Comparison of ENCODE assay signal across 17 cellular contexts in the genomic region with DNA sequence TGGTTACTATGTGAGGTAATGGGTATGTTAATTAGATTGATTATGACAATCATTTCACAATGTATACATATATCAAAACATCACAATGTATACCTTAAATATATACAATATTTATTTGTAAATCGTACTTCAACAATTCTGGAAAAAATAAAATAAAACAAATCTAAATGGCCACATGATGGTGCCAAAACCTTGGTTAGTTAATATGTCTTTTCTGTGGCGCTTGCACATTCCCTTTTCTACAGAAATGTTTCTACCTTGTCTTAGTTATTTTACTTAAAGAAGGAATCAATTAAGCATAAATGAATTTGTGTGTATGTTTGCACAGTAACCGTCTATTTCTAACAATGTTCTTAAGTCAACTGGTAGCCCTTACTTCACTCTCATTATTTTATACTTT. TPM values are rescaled to one million over a fixed set of nuclear protein-coding genes. Genes with fewer than 3 reads are reported as not detected.
DNase-seq lines count a peak whose midpoint lies in the region; ATAC-seq, FAIRE-seq and TF ChIP-seq lines count a peak whose summit lies in the region.
"Had no signal": no experiment of that assay in that cellular context is flagged by ENCODE, and none has a peak within 500 bp of the region (broad histone marks: within the 10 kb centered on the region; RNA-seq: fewer than 3 reads in every experiment).

No MANE protein-coding gene starts in this region.

- H3K4me3 Mint-ChIP-seq in T-helper 17 cell, result no peak overlapping the region
- H3K4me3 Mint-ChIP-seq: memory B cell; T-helper 1 cell treated with Interleukin-12 subunit alpha and Interleukin-12 subunit beta and Interleukin-4 antibody, amounts not matched to agents 30 μg/mL and 1 μg/mL, for 36 hours had no signal

- H3K4me2 ChIP-seq in HepG2 (ENCODE audit: low read depth, low read length), result no peak overlapping the region

- H3K36me3 ChIP-seq in liver (ENCODE audit: control insufficient read depth in 4 of 4, insufficient read depth in 3 of 4, low read depth in 1 of 4, low read length in 3 of 4) (no peaks in the 10 kb centered on the region), HepG2 (replicated peaks in 1 of 2; ENCODE audit: control insufficient read depth in 1 of 2, insufficient read depth in 2 of 2, low read length in 2 of 2) (no peaks in the 10 kb centered on the region), ascending aorta (no peaks in the 10 kb centered on the region), kidney (ENCODE audit: control insufficient read depth in 1 of 2, insufficient read depth in 2 of 2, low read length in 2 of 2) (no peaks in the 10 kb centered on the region), brain microvascular endothelial cell (replicated peaks) (no peaks in the 10 kb centered on the region)
- H3K36me3 ChIP-seq: BE2C had no signal

- TF ChIP-seq RAD21 in liver (IDR thresholded peaks at IDR 0.05), result peak; percentile 33 to 47
- no peak for TF ChIP-seq RAD21 in HepG2 (CRISPR knock-in tag; IDR thresholded peaks at IDR 0.05)

- H3K9ac ChIP-seq in liver (ENCODE audit: low read depth in 1 of 2, low read length in 2 of 2) (no peak overlapping the region), HepG2 (ENCODE audit: insufficient read depth, low read depth, low read length) (no peak overlapping the region), kidney (ENCODE audit: low read length in 2 of 2) (no peak overlapping the region)

- no peak for TF ChIP-seq EP300 in HepG2 (IDR thresholded peaks at IDR 0.05; ENCODE audit: low read depth in 2 of 2, low read length in 2 of 2)
- TF ChIP-seq EP300 in HepG2 (CRISPR knock-in tag; IDR thresholded peaks at IDR 0.05; ENCODE audit: borderline replicate concordance), result no peak

- no peaks in the 10 kb centered on the region for H3K79me2 ChIP-seq in HepG2 (ENCODE audit: insufficient read depth, low read length)

- no peak overlapping the region for H3K4me3 ChIP-seq in liver (ENCODE audit: low read depth in 1 of 3, low read length in 3 of 3)
- no peak overlapping the region for H3K4me3 ChIP-seq in HepG2 (replicated peaks in 1 of 3; ENCODE audit: insufficient read depth in 1 of 3, low read depth in 2 of 3, low read length in 3 of 3)
- no peak overlapping the region for H3K4me3 ChIP-seq in ascending aorta
- H3K4me3 ChIP-seq in kidney (ENCODE audit: low read length in 2 of 2), result no peak overlapping the region
- H3K4me3 ChIP-seq in brain microvascular endothelial cell (ENCODE audit: low read depth, low read length), result no peak overlapping the region

- no peaks in the 10 kb centered on the region for H3K36me3 Mint-ChIP-seq in T-helper 17 cell (ENCODE audit: low read depth)
- H3K36me3 Mint-ChIP-seq: memory B cell had no signal

- CTCF ChIA-PET in HepG2 (lab: Yijun Ruan, JAX; ENCODE audit: low intra/inter-chr PET ratio, low total read pairs), result no interaction called here

- intact Hi-C loops in HepG2 (cut with micrococcal nuclease; ENCODE audit: unreplicated experiment), result no loop called here
- intact Hi-C loops in ascending aorta (cut with DNase I), result loop anchor here (5.0 kb wide), 1 partner anchor 869 kb away; no protein-coding TSS in a partner anchor
- intact Hi-C loops in kidney (cut with DNase I), result no loop called here

- ATAC-seq in HepG2 (no peak), T-helper 17 cell (no peak), GM18858 (IDR thresholded peaks at IDR 0.05; ENCODE audit: unreplicated experiment) (no peak)
- no peak for ATAC-seq in stimulated activated naive CD8-positive, alpha-beta T cell treated with anti-CD3 and anti-CD28 coated beads, Interleukin-15, Interleukin-2, amounts not matched to agents 100 U/mL and 50 U/mL, for 24 hours

- BruUV-seq in HepG2 (replicated peaks; lab: Mats Ljungman, UMichigan), result no TSS peak

- H3K9me3 ChIP-seq in liver (ENCODE audit: control insufficient read depth in 4 of 4, low read length in 3 of 4) (no peaks in the 10 kb centered on the region), HepG2 (ENCODE audit: low read length) (peaks cover under 1% of the 10 kb centered on the region; the same call in 1 of the 2 replicates), ascending aorta (no peaks in the 10 kb centered on the region), kidney (ENCODE audit: control insufficient read depth in 1 of 2, low read length in 2 of 2) (no peaks in the 10 kb centered on the region), T-helper 17 cell (ENCODE audit: control insufficient read depth, low read length, poor library complexity, severe bottlenecking) (no peaks in the 10 kb centered on the region)
- H3K9me3 ChIP-seq: BE2C had no signal

- 55% methylated on average over 3 of the region's 3 CpGs for WGBS in liver
- 12% methylated on average over 3 of the region's 3 CpGs for WGBS in HepG2 (ENCODE audit: low lambda C conversion rate)

- no peaks in the 10 kb centered on the region for H3K4me1 Mint-ChIP-seq in T-helper 17 cell
- H3K4me1 Mint-ChIP-seq: memory B cell had no signal

- in situ Hi-C loops in HepG2 (cut with HindIII; ENCODE audit: extremely low pct_ligation_motif_present, low pct_unique_long_range_greater_than_20kb) (no loop called here), brain microvascular endothelial cell (cut with HindIII; ENCODE audit: low pct_ligation_motif_present, low sequenced_read_pairs) (no loop called here)

- POLR2A ChIA-PET in HepG2 (lab: Yijun Ruan, JAX), result no interaction called here

- H3K27ac ChIP-seq in liver (ENCODE audit: low read depth in 1 of 2, low read length in 2 of 2) (no peak overlapping the region), HepG2 (ENCODE audit: extremely low read length, insufficient read depth, low read length) (no peak overlapping the region), ascending aorta (no peak overlapping the region), kidney (ENCODE audit: low read depth in 2 of 2, low read length in 2 of 2) (no peak overlapping the region), brain microvascular endothelial cell (no peak overlapping the region)

- no peak overlapping the region for H2AFZ ChIP-seq in HepG2 (ENCODE audit: low read length)

- no peak for TF ChIP-seq POLR2A in HepG2 (IDR thresholded peaks at IDR 0.05; ENCODE audit: insufficient read depth in 1 of 2, low read depth in 2 of 2, low read length in 2 of 2)

- no peak overlapping the region for H3K27ac Mint-ChIP-seq in T-helper 17 cell
- H3K27ac Mint-ChIP-seq: memory B cell; T-helper 1 cell treated with Interleukin-12 subunit alpha and Interleukin-12 subunit beta and Interleukin-4 antibody, amounts not matched to agents 30 μg/mL and 1 μg/mL, for 36 hours had no signal

- peaks cover 4% of the 10 kb centered on the region for H3K27me3 Mint-ChIP-seq in T-helper 17 cell
- H3K27me3 Mint-ChIP-seq: memory B cell had no signal

- FAIRE-seq in HepG2 (lab: Jason Lieb, UNC) (no peak), kidney (lab: Jason Lieb, UNC) (peak; percentile 96)

- H3K27me3 ChIP-seq in liver (ENCODE audit: control insufficient read depth in 4 of 4, insufficient read depth in 4 of 4, low read length in 3 of 4) (no peaks in the 10 kb centered on the region), HepG2 (ENCODE audit: control insufficient read depth in 1 of 2, insufficient read depth in 2 of 2, low read length in 2 of 2) (no peaks in the 10 kb centered on the region), ascending aorta (no peaks in the 10 kb centered on the region), brain microvascular endothelial cell (replicated peaks) (no peaks in the 10 kb centered on the region)
- H3K27me3 ChIP-seq: BE2C had no signal

- no peaks in the 10 kb centered on the region for H4K20me1 ChIP-seq in HepG2 (ENCODE audit: insufficient read depth, low read length)

- TF ChIP-seq CTCF in liver (IDR thresholded peaks at IDR 0.05; ENCODE audit: low read depth, low read length, missing input control) (no peak), HepG2 (CRISPR knock-in tag; IDR thresholded peaks at IDR 0.05) (no peak), ascending aorta (IDR thresholded peaks at IDR 0.05) (peak in 2 of 3 experiments; percentile 13 to 42), kidney (IDR thresholded peaks at IDR 0.05; ENCODE audit: borderline replicate concordance, extremely low read depth, insufficient read depth) (no peak), brain microvascular endothelial cell (IDR thresholded peaks at IDR 0.05; ENCODE audit: low read depth, low read length, missing control alignments) (no peak)

- DNase-seq in HepG2 (ENCODE audit: low spot score), result no peak
- DNase-seq in ascending aorta (ENCODE audit: low spot score in 2 of 2), result no peak
- no peak for DNase-seq in kidney
- DNase-seq in brain microvascular endothelial cell, result no peak
- DNase-seq in T-helper 17 cell, result no peak
- DNase-seq in stimulated activated naive CD8-positive, alpha-beta T cell treated with anti-CD3 and anti-CD28 coated beads, Interleukin-15, Interleukin-2, amounts not matched to agents 100 U/mL and 50 U/mL, for 24 hours, result no peak
- DNase-seq: activated CD4-positive, alpha-beta T cell treated with anti-CD3 and anti-CD28 coated beads, Interleukin-2, amount 50 U/mL, for 48 hours; activated naive CD4-positive, alpha-beta T cell treated with anti-CD3 and anti-CD28 coated beads, Interleukin-2, amount 50 U/mL, for 16 hours; BE2C; dermis blood vessel endothelial cell; GF-D8; NCI-H1417 treated with DMSO at 0.1 percent for 48 hours; retina had no signal

- H3K4me1 ChIP-seq in liver (ENCODE audit: control insufficient read depth in 4 of 4, insufficient read depth in 4 of 4, low read length in 3 of 4) (no peaks in the 10 kb centered on the region), HepG2 (ENCODE audit: insufficient read depth, low read length) (no peaks in the 10 kb centered on the region), ascending aorta (no peaks in the 10 kb centered on the region), kidney (ENCODE audit: control insufficient read depth in 1 of 2, insufficient read depth in 1 of 2, low read depth in 1 of 2, low read length in 2 of 2) (no peaks in the 10 kb centered on the region)
- H3K4me1 ChIP-seq: BE2C had no signal

RNA-seq across cellular contexts. Expression of gene OXSM, which starts 53.4 kb away (rescaled TPM):
- total RNA-seq in liver (10 to 100 TPM in 1 of 2 donors, 1 to 10 TPM in 1; 8.6 to 17.0 TPM), HepG2 (2016; rRNA removed; fragmentation: Illumina TruSeq; extraction: Trizol) (14.1 and 18.2 TPM in 2 replicates), ascending aorta (not detected), kidney (13.4 TPM), T-helper 17 cell (1 to 10 TPM; 7.0 to 7.6 TPM)
- polyA plus RNA-seq in liver (10 to 100 TPM; 18.0 to 21.8 TPM), HepG2 (2011; rRNA removed) (28.8 and 34.4 TPM in 2 replicates), kidney (ENCODE audit: insufficient read depth, low read depth, low replicate concordance) (21.4 TPM)
- total RNA-seq in HepG2 (2016; cell fraction: cytosol; rRNA removed; fragmentation: Illumina TruSeq; extraction: Trizol; ENCODE audit: low read depth), result 4.5 and 6.4 TPM in 2 replicates
- total RNA-seq in HepG2 (2016; cell fraction: insoluble cytoplasmic fraction; rRNA removed; fragmentation: Illumina TruSeq; extraction: Trizol), result 12.5 and 18.8 TPM in 2 replicates
- 9.4 and 9.5 TPM in 2 replicates for total RNA-seq in HepG2 (2016; cell fraction: membrane; rRNA removed; fragmentation: Illumina TruSeq; extraction: Trizol)
- 13.9 and 15.9 TPM in 2 replicates for total RNA-seq in HepG2 (2016; cell fraction: nucleus; rRNA removed; fragmentation: Illumina TruSeq; extraction: Trizol)
- 17.2 and 22.8 TPM in 2 replicates for polyA plus RNA-seq in HepG2 (2011; cell fraction: cytosol; rRNA removed)
- 27.7 and 44.1 TPM in 2 replicates for polyA plus RNA-seq in HepG2 (2011; cell fraction: nucleus; rRNA removed)
- 14.1 and 19.7 TPM in 2 replicates for polyA plus RNA-seq in HepG2 (2012)
- 4.3 and 4.9 TPM in 2 replicates for polyA plus RNA-seq in HepG2 (2016; cell fraction: cytosol; fragmentation: Illumina TruSeq; extraction: Trizol; ENCODE audit: low read depth)
- polyA plus RNA-seq in HepG2 (2016; cell fraction: insoluble cytoplasmic fraction; fragmentation: Illumina TruSeq; extraction: Trizol; ENCODE audit: low read depth), result 10.8 and 11.6 TPM in 2 replicates
- 4.9 and 5.1 TPM in 2 replicates for polyA plus RNA-seq in HepG2 (2016; cell fraction: membrane; fragmentation: Illumina TruSeq; extraction: Trizol; ENCODE audit: low read depth)
- 18.1 and 22.4 TPM in 2 replicates for polyA plus RNA-seq in HepG2 (2016; cell fraction: nucleus; fragmentation: Illumina TruSeq; extraction: Trizol; ENCODE audit: insufficient read depth, low read depth)
- 9.8 and 14.4 TPM in 2 replicates for polyA minus RNA-seq in HepG2 (2011; rRNA and poly(A)+ RNA removed; ENCODE audit: low replicate concordance)
- polyA minus RNA-seq in HepG2 (2011; cell fraction: cytosol; rRNA and poly(A)+ RNA removed), result 5.9 and 7.8 TPM in 2 replicates
- polyA minus RNA-seq in HepG2 (2011; cell fraction: nucleus; rRNA and poly(A)+ RNA removed), result 8.8 and 12.8 TPM in 2 replicates

Comparison
In these comparisons a context has a peak if more than half of its experiments do, and no peak if none do; other contexts are left out.
1. CTCF ChIP-seq: peak in ascending aorta (2 of 3); none in liver (single experiment), HepG2 (single experiment), kidney (single experiment) and brain microvascular endothelial cell (single experiment).